In the genomic region with DNA sequence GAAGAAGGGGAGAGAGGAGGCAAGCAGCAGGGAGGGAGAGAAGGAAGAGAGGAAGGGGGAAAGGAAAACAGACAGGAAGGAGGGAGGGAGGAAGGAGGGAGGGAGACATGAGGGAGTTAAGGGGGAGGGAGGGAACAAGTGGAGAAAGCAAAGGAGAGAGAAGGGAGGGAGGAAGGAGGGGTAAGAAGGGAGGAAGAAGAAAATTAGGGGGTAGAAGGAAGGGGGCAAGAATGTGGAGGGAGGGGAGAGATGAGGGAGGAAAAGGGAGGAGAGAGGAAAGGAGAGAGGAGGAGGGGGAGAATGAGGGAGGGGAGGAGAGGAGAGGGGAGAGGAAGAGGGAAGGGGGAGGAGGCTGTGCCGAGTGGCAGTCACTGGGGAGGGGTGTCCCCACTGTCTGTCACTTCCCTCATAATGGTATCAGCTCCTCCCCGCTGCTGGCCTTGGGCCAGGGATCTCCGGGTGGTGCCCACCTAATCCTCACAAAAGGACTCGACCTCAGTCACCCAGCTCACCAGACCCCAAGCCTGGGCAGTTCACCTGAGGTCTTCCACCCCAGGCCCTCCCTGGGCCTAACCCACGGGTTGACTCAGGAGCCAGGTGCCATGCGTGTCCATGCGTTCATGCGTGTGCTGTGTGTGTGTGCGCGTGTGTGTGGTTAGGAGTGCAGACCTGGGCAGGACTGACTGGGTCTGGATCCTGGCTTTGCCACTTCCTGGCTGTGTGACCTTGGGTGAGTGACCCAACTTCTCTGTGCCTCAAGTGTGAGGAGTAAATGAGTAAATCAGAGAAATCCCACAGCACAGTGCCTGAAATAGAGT, we compare ENCODE assay signal across 1 cellular context.
TF ChIP-seq lines count a peak whose summit lies in the region.

No MANE protein-coding gene starts in this region.

TF ChIP-seq in HepG2, 621 proteins besides CTCF, POLR2A, EP300 and RAD21 (continued from another document and continues in another):
- TF ChIP-seq, protein P1, sequence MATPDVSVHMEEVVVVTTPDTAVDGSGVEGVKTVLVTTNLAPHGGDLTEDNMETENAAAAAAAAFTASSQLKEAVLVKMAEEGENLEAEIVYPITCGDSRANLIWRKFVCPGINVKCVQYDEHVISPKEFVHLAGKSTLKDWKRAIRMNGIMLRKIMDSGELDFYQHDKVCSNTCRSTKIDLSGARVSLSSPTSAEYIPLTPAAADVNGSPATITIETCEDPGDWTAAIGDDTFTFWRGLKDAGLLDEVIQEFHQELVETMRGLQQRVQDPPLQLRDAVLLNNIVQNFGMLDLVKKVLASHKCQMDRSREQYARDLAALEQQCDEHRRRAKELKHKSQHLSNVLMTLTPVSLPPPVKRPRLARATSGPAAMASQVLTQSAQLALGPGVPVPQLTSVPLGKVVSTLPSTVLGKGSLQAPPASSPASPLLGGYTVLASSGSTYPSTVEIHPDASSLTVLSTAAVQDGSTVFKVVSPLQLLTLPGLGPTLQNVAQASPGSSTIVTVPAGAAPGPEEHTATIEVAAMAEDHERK (CRISPR knock-in tag; IDR thresholded peaks at IDR 0.05; ENCODE audit: low read depth): no peak
- TF ChIP-seq, protein P2, sequence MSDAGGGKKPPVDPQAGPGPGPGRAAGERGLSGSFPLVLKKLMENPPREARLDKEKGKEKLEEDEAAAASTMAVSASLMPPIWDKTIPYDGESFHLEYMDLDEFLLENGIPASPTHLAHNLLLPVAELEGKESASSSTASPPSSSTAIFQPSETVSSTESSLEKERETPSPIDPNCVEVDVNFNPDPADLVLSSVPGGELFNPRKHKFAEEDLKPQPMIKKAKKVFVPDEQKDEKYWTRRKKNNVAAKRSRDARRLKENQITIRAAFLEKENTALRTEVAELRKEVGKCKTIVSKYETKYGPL (CRISPR knock-in tag; IDR thresholded peaks at IDR 0.05): no peak
- TF ChIP-seq MTF1 (CRISPR knock-in tag; IDR thresholded peaks at IDR 0.05): no peak
- no peak for TF ChIP-seq PPARG (CRISPR knock-in tag; conservative IDR thresholded peaks at IDR 0.05)
- 0 out of 2 replicates have a peak, but pooled peaks have one; percentile 40 for TF ChIP-seq ZNF383 (CRISPR knock-in tag; IDR thresholded peaks at IDR 0.05; ENCODE audit: borderline replicate concordance)
- TF ChIP-seq ZNF839 (CRISPR knock-in tag; IDR thresholded peaks at IDR 0.05; ENCODE audit: borderline replicate concordance): no peak
- TF ChIP-seq, protein P3, sequence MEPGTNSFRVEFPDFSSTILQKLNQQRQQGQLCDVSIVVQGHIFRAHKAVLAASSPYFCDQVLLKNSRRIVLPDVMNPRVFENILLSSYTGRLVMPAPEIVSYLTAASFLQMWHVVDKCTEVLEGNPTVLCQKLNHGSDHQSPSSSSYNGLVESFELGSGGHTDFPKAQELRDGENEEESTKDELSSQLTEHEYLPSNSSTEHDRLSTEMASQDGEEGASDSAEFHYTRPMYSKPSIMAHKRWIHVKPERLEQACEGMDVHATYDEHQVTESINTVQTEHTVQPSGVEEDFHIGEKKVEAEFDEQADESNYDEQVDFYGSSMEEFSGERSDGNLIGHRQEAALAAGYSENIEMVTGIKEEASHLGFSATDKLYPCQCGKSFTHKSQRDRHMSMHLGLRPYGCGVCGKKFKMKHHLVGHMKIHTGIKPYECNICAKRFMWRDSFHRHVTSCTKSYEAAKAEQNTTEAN (CRISPR knock-in tag; conservative IDR thresholded peaks at IDR 0.05): no peak
- 0 out of 2 replicates have a peak, but pooled peaks have one; percentile 21 for TF ChIP-seq ETV5 (CRISPR knock-in tag; IDR thresholded peaks at IDR 0.05; ENCODE audit: borderline replicate concordance)
- no peak for TF ChIP-seq GABPA (IDR thresholded peaks at IDR 0.05; ENCODE audit: low read depth, low read length)
- TF ChIP-seq GABPA (CRISPR knock-in tag; IDR thresholded peaks at IDR 0.05; ENCODE audit: low read depth): no peak
- TF ChIP-seq EEA1 (CRISPR knock-in tag; IDR thresholded peaks at IDR 0.05; ENCODE audit: borderline replicate concordance): no peak
- TF ChIP-seq TOPORS (CRISPR knock-in tag; IDR thresholded peaks at IDR 0.05): no peak
- TF ChIP-seq PHB2 (IDR thresholded peaks at IDR 0.05; ENCODE audit: partially characterized antibody): no peak
- TF ChIP-seq DR1 (CRISPR knock-in tag; IDR thresholded peaks at IDR 0.05): no peak
- TF ChIP-seq, protein P4, sequence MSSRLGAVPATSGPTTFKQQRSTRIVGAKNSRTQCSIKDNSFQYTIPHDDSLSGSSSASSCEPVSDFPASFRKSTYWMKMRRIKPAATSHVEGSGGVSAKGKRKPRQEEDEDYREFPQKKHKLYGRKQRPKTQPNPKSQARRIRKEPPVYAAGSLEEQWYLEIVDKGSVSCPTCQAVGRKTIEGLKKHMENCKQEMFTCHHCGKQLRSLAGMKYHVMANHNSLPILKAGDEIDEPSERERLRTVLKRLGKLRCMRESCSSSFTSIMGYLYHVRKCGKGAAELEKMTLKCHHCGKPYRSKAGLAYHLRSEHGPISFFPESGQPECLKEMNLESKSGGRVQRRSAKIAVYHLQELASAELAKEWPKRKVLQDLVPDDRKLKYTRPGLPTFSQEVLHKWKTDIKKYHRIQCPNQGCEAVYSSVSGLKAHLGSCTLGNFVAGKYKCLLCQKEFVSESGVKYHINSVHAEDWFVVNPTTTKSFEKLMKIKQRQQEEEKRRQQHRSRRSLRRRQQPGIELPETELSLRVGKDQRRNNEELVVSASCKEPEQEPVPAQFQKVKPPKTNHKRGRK (CRISPR knock-in tag; IDR thresholded peaks at IDR 0.05): 0 out of 2 replicates have a peak, but pooled peaks have one; percentile 66
- TF ChIP-seq ZNF615 (CRISPR knock-in tag; IDR thresholded peaks at IDR 0.05; ENCODE audit: borderline replicate concordance): no peak
- no peak for TF ChIP-seq ZNF780A (CRISPR knock-in tag; IDR thresholded peaks at IDR 0.05)
- no peak for TF ChIP-seq MEF2D (CRISPR knock-in tag; IDR thresholded peaks at IDR 0.05)
- TF ChIP-seq, protein P5, sequence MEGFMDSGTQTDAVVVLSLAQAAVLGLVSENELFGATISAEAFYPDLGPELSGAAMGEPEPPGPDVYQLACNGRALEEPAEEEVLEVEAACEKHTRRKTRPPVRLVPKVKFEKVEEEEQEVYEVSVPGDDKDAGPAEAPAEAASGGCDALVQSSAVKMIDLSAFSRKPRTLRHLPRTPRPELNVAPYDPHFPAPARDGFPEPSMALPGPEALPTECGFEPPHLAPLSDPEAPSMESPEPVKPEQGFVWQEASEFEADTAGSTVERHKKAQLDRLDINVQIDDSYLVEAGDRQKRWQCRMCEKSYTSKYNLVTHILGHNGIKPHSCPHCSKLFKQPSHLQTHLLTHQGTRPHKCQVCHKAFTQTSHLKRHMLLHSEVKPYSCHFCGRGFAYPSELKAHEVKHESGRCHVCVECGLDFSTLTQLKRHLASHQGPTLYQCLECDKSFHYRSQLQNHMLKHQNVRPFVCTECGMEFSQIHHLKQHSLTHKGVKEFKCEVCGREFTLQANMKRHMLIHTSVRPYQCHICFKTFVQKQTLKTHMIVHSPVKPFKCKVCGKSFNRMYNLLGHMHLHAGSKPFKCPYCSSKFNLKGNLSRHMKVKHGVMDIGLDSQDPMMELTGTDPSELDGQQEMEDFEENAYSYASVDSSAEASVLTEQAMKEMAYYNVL (CRISPR knock-in tag; IDR thresholded peaks at IDR 0.05; ENCODE audit: borderline replicate concordance): 0 out of 2 replicates have a peak, but pooled peaks have one; percentile 51
- no peak for TF ChIP-seq KAT2B (IDR thresholded peaks at IDR 0.05; ENCODE audit: borderline replicate concordance, low read depth, low read length)
- TF ChIP-seq CCDC6 (CRISPR knock-in tag; IDR thresholded peaks at IDR 0.05): no peak
- TF ChIP-seq IKZF1 (IDR thresholded peaks at IDR 0.05): no peak
- no peak for TF ChIP-seq SALL1 (CRISPR knock-in tag; IDR thresholded peaks at IDR 0.05)
- TF ChIP-seq, protein P6, sequence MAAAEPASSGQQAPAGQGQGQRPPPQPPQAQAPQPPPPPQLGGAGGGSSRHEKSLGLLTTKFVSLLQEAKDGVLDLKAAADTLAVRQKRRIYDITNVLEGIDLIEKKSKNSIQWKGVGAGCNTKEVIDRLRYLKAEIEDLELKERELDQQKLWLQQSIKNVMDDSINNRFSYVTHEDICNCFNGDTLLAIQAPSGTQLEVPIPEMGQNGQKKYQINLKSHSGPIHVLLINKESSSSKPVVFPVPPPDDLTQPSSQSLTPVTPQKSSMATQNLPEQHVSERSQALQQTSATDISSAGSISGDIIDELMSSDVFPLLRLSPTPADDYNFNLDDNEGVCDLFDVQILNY (CRISPR knock-in tag; conservative IDR thresholded peaks at IDR 0.05): no peak
- no peak for TF ChIP-seq GABPB1 (CRISPR knock-in tag; IDR thresholded peaks at IDR 0.05)
- no peak for TF ChIP-seq SRSF4 (IDR thresholded peaks at IDR 0.05; ENCODE audit: low read depth, low read length, poor library complexity, severe bottlenecking)
- TF ChIP-seq, protein P7, sequence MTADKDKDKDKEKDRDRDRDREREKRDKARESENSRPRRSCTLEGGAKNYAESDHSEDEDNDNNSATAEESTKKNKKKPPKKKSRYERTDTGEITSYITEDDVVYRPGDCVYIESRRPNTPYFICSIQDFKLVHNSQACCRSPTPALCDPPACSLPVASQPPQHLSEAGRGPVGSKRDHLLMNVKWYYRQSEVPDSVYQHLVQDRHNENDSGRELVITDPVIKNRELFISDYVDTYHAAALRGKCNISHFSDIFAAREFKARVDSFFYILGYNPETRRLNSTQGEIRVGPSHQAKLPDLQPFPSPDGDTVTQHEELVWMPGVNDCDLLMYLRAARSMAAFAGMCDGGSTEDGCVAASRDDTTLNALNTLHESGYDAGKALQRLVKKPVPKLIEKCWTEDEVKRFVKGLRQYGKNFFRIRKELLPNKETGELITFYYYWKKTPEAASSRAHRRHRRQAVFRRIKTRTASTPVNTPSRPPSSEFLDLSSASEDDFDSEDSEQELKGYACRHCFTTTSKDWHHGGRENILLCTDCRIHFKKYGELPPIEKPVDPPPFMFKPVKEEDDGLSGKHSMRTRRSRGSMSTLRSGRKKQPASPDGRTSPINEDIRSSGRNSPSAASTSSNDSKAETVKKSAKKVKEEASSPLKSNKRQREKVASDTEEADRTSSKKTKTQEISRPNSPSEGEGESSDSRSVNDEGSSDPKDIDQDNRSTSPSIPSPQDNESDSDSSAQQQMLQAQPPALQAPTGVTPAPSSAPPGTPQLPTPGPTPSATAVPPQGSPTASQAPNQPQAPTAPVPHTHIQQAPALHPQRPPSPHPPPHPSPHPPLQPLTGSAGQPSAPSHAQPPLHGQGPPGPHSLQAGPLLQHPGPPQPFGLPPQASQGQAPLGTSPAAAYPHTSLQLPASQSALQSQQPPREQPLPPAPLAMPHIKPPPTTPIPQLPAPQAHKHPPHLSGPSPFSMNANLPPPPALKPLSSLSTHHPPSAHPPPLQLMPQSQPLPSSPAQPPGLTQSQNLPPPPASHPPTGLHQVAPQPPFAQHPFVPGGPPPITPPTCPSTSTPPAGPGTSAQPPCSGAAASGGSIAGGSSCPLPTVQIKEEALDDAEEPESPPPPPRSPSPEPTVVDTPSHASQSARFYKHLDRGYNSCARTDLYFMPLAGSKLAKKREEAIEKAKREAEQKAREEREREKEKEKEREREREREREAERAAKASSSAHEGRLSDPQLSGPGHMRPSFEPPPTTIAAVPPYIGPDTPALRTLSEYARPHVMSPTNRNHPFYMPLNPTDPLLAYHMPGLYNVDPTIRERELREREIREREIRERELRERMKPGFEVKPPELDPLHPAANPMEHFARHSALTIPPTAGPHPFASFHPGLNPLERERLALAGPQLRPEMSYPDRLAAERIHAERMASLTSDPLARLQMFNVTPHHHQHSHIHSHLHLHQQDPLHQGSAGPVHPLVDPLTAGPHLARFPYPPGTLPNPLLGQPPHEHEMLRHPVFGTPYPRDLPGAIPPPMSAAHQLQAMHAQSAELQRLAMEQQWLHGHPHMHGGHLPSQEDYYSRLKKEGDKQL (CRISPR knock-in tag; IDR thresholded peaks at IDR 0.05; ENCODE audit: low read depth): no peak
- TF ChIP-seq ZBTB8A (CRISPR knock-in tag; IDR thresholded peaks at IDR 0.05; ENCODE audit: borderline replicate concordance, low read depth): no peak
- no peak for TF ChIP-seq ZNF547 (CRISPR knock-in tag; IDR thresholded peaks at IDR 0.05)
- no peak for TF ChIP-seq ZBTB7A (CRISPR knock-in tag; IDR thresholded peaks at IDR 0.05)
- TF ChIP-seq ZBTB38 (CRISPR knock-in tag; IDR thresholded peaks at IDR 0.05): 0 out of 2 replicates have a peak, but pooled peaks have one; percentile 21
- TF ChIP-seq ZSCAN12 (CRISPR knock-in tag; IDR thresholded peaks at IDR 0.05): no peak
- TF ChIP-seq, protein P8, sequence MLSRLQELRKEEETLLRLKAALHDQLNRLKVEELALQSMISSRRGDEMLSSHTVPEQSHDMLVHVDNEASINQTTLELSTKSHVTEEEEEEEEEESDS (CRISPR knock-in tag; IDR thresholded peaks at IDR 0.05; ENCODE audit: borderline replicate concordance): no peak
- no peak for TF ChIP-seq NBN (conservative IDR thresholded peaks at IDR 0.05)
- TF ChIP-seq ZFP36 (IDR thresholded peaks at IDR 0.05; ENCODE audit: borderline replicate concordance, low read depth, low read length, partially characterized antibody): no peak
- no peak for TF ChIP-seq ZFY (CRISPR knock-in tag; IDR thresholded peaks at IDR 0.05)
- TF ChIP-seq U2AF1 (optimal IDR thresholded peaks at IDR 0.05; ENCODE audit: low read depth, low read length): no peak
- no peak for TF ChIP-seq ZNF879 (CRISPR knock-in tag; IDR thresholded peaks at IDR 0.05)
- TF ChIP-seq NFIC (IDR thresholded peaks at IDR 0.05; ENCODE audit: low read length): no peak
- TF ChIP-seq FOXK2 (IDR thresholded peaks at IDR 0.05): no peak
- no peak for TF ChIP-seq KLF13 (CRISPR knock-in tag; IDR thresholded peaks at IDR 0.05)
- peak; percentile 73 for TF ChIP-seq HNRNPK (IDR thresholded peaks at IDR 0.05; ENCODE audit: low read depth, low read length, poor library complexity, severe bottlenecking)
- no peak for TF ChIP-seq ZNF567 (CRISPR knock-in tag; IDR thresholded peaks at IDR 0.05; ENCODE audit: borderline replicate concordance)
